9 cellular contexts compared by ENCODE assay signal in genomic region chr20:4083103-4083864, GRCh38.
A peak's percentile ranks its signal among the peaks of the same experiment; 100 is the strongest.
DNase-seq lines count a peak whose midpoint lies in the region; ATAC-seq and TF ChIP-seq lines count a peak whose summit lies in the region.
"Had no signal": no experiment of that assay in that cellular context is flagged by ENCODE, and none has a peak within 500 bp of the region (broad histone marks: within the 10 kb centered on the region; RNA-seq: fewer than 3 reads in every experiment).

No MANE protein-coding gene starts in this region.

- H3K9ac ChIP-seq in fibroblast of lung (ENCODE audit: insufficient read depth, low read length) = no peak overlapping the region

- H3K27me3 ChIP-seq in fibroblast of lung (ENCODE audit: control insufficient read depth, insufficient read depth, low read length) = no peaks in the 10 kb centered on the region
- no peaks in the 10 kb centered on the region for H3K27me3 ChIP-seq in sigmoid colon

- TF ChIP-seq EP300 in sigmoid colon (IDR thresholded peaks at IDR 0.05) = no peak

- DNase-seq in HFFc6 = no peak
- DNase-seq in fibroblast of lung (ENCODE audit: low read depth in 2 of 2) = no peak
- DNase-seq in sigmoid colon = peak; percentile 79
- no peak for DNase-seq in GM03348 (ENCODE audit: low spot score)
- no peak for DNase-seq in Ammon's horn (ENCODE audit: low spot score)
- DNase-seq: NCI-H510A treated with DMSO at 0.1 percent for 48 hours had no signal

- TF ChIP-seq CTCF in HFFc6 (IDR thresholded peaks at IDR 0.05) (no peak), fibroblast of lung (conservative IDR thresholded peaks at IDR 0.05 in 1 of 2, IDR thresholded peaks at IDR 0.05 in 1 of 2; ENCODE audit: low read depth in 1 of 2, low read length in 2 of 2) (no peak), sigmoid colon (IDR thresholded peaks at IDR 0.05) (no peak)

- peak overlapping the region; percentile 69 for H3K27ac ChIP-seq in fibroblast of lung (ENCODE audit: insufficient read depth, low read length)
- H3K27ac ChIP-seq in sigmoid colon = peak overlapping the region in 1 of 4 donors; percentile 21

- peaks cover 4% of the 10 kb centered on the region; the same call in 1 of the 2 replicates for H3K9me3 Mint-ChIP-seq in HFFc6

- H2AFZ ChIP-seq in fibroblast of lung (ENCODE audit: low read length) = no peak overlapping the region

- H3K27me3 Mint-ChIP-seq in HFFc6 (ENCODE audit: insufficient read depth) = no peaks in the 10 kb centered on the region

- ATAC-seq in SK-N-SH treated with all-trans-retinoic acid at 6 μM for 48 hours (peak; percentile 12), HG02884 (IDR thresholded peaks at IDR 0.05; ENCODE audit: unreplicated experiment) (no peak), GM19035 (IDR thresholded peaks at IDR 0.05; ENCODE audit: unreplicated experiment) (no peak)

- no peaks in the 10 kb centered on the region for H3K9me3 ChIP-seq in fibroblast of lung (ENCODE audit: control insufficient read depth, insufficient read depth, low read depth, low read length)
- no peaks in the 10 kb centered on the region for H3K9me3 ChIP-seq in sigmoid colon

- H3K4me3 Mint-ChIP-seq in HFFc6 = no peak overlapping the region; the same call in 1 of the 2 replicates

- intact Hi-C loops in sigmoid colon (cut with DNase I) = loop anchor here (10.0 kb wide), 3 partner anchors 148 to 328 kb away; partner anchors contain the start of gene MAVS

- H3K4me3 ChIP-seq in fibroblast of lung (replicated peaks in 1 of 4; ENCODE audit: control extremely low read depth in 1 of 4, insufficient read depth in 1 of 4, low read depth in 3 of 4, low read length in 4 of 4) (no peak overlapping the region), sigmoid colon (no peak overlapping the region)

- peak overlapping the region; percentile 61 for H3K27ac Mint-ChIP-seq in HFFc6

- no peaks in the 10 kb centered on the region for H4K20me1 ChIP-seq in fibroblast of lung (ENCODE audit: control insufficient read depth, extremely low read depth, insufficient read depth, low read length)

- peaks cover 59% of the 10 kb centered on the region for H3K4me1 Mint-ChIP-seq in HFFc6 (ENCODE audit: low read depth)

- peaks cover 5% of the 10 kb centered on the region; the same call in 1 of the 2 replicates for H3K36me3 Mint-ChIP-seq in HFFc6 (ENCODE audit: low read depth)

- no peak for TF ChIP-seq POLR2A in sigmoid colon (IDR thresholded peaks at IDR 0.05)

- H3K79me2 ChIP-seq in fibroblast of lung (ENCODE audit: control insufficient read depth, insufficient read depth, low read length) = no peaks in the 10 kb centered on the region

- H3K4me1 ChIP-seq in fibroblast of lung (ENCODE audit: control insufficient read depth, extremely low read depth, insufficient read depth, low read length) = peaks cover 21% of the 10 kb centered on the region
- peaks cover 0 to 16% (median 13%) of the 10 kb centered on the region in 4 donors for H3K4me1 ChIP-seq in sigmoid colon

- 31 to 64% methylated on average over 6 to 7 of the region's 10 CpGs for WGBS in sigmoid colon, 2 donors

- H3K4me2 ChIP-seq in fibroblast of lung (ENCODE audit: extremely low read depth, insufficient read depth, low read length) = peak overlapping the region; percentile 58

- H3K36me3 ChIP-seq in fibroblast of lung (ENCODE audit: control insufficient read depth, insufficient read depth, low read length) (no peaks in the 10 kb centered on the region), sigmoid colon (no peaks in the 10 kb centered on the region)

TF ChIP-seq in SK-N-SH treated with all-trans-retinoic acid at 6 μM for 48 hours, 23 proteins besides CTCF, POLR2A, EP300 and RAD21 (continues in another document):
- TF ChIP-seq CREB5 (CRISPR knock-in tag; IDR thresholded peaks at IDR 0.05; ENCODE audit: low read depth) = no peak
- TF ChIP-seq CSDC2 (CRISPR knock-in tag; IDR thresholded peaks at IDR 0.05) = no peak
- TF ChIP-seq TCF4 (CRISPR knock-in tag; IDR thresholded peaks at IDR 0.05; ENCODE audit: borderline replicate concordance) = no peak
- no peak for TF ChIP-seq ZNF565 (CRISPR knock-in tag; conservative IDR thresholded peaks at IDR 0.05; ENCODE audit: low read depth)
- no peak for TF ChIP-seq ZFP3 (CRISPR knock-in tag; IDR thresholded peaks at IDR 0.05)
- TF ChIP-seq, protein P1, sequence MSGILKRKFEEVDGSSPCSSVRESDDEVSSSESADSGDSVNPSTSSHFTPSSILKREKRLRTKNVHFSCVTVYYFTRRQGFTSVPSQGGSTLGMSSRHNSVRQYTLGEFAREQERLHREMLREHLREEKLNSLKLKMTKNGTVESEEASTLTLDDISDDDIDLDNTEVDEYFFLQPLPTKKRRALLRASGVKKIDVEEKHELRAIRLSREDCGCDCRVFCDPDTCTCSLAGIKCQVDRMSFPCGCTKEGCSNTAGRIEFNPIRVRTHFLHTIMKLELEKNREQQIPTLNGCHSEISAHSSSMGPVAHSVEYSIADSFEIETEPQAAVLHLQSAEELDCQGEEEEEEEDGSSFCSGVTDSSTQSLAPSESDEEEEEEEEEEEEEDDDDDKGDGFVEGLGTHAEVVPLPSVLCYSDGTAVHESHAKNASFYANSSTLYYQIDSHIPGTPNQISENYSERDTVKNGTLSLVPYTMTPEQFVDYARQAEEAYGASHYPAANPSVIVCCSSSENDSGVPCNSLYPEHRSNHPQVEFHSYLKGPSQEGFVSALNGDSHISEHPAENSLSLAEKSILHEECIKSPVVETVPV (CRISPR knock-in tag; IDR thresholded peaks at IDR 0.05) = no peak
- no peak for TF ChIP-seq OSR1 (CRISPR knock-in tag; IDR thresholded peaks at IDR 0.05)
- TF ChIP-seq, protein P2, sequence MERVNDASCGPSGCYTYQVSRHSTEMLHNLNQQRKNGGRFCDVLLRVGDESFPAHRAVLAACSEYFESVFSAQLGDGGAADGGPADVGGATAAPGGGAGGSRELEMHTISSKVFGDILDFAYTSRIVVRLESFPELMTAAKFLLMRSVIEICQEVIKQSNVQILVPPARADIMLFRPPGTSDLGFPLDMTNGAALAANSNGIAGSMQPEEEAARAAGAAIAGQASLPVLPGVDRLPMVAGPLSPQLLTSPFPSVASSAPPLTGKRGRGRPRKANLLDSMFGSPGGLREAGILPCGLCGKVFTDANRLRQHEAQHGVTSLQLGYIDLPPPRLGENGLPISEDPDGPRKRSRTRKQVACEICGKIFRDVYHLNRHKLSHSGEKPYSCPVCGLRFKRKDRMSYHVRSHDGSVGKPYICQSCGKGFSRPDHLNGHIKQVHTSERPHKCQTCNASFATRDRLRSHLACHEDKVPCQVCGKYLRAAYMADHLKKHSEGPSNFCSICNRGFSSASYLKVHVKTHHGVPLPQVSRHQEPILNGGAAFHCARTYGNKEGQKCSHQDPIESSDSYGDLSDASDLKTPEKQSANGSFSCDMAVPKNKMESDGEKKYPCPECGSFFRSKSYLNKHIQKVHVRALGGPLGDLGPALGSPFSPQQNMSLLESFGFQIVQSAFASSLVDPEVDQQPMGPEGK (CRISPR knock-in tag; IDR thresholded peaks at IDR 0.05; ENCODE audit: borderline replicate concordance) = no peak
- TF ChIP-seq, protein P3, sequence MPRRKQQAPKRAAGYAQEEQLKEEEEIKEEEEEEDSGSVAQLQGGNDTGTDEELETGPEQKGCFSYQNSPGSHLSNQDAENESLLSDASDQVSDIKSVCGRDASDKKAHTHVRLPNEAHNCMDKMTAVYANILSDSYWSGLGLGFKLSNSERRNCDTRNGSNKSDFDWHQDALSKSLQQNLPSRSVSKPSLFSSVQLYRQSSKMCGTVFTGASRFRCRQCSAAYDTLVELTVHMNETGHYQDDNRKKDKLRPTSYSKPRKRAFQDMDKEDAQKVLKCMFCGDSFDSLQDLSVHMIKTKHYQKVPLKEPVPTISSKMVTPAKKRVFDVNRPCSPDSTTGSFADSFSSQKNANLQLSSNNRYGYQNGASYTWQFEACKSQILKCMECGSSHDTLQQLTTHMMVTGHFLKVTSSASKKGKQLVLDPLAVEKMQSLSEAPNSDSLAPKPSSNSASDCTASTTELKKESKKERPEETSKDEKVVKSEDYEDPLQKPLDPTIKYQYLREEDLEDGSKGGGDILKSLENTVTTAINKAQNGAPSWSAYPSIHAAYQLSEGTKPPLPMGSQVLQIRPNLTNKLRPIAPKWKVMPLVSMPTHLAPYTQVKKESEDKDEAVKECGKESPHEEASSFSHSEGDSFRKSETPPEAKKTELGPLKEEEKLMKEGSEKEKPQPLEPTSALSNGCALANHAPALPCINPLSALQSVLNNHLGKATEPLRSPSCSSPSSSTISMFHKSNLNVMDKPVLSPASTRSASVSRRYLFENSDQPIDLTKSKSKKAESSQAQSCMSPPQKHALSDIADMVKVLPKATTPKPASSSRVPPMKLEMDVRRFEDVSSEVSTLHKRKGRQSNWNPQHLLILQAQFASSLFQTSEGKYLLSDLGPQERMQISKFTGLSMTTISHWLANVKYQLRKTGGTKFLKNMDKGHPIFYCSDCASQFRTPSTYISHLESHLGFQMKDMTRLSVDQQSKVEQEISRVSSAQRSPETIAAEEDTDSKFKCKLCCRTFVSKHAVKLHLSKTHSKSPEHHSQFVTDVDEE (CRISPR knock-in tag; IDR thresholded peaks at IDR 0.05) = no peak
- no peak for TF ChIP-seq ZNF70 (CRISPR knock-in tag; IDR thresholded peaks at IDR 0.05)
- no peak for TF ChIP-seq ZC3H10 (CRISPR knock-in tag; IDR thresholded peaks at IDR 0.05)
- no peak for TF ChIP-seq SNAI2 (CRISPR knock-in tag; IDR thresholded peaks at IDR 0.05)
- no peak for TF ChIP-seq ARNTL (CRISPR knock-in tag; IDR thresholded peaks at IDR 0.05; ENCODE audit: borderline replicate concordance, low read depth)
- no peak for TF ChIP-seq RARB (CRISPR knock-in tag; IDR thresholded peaks at IDR 0.05)
- no peak for TF ChIP-seq PPARA (CRISPR knock-in tag; IDR thresholded peaks at IDR 0.05; ENCODE audit: borderline replicate concordance)
- no peak for TF ChIP-seq ESRRG (CRISPR knock-in tag; IDR thresholded peaks at IDR 0.05)
- no peak for TF ChIP-seq ZNF8 (CRISPR knock-in tag; IDR thresholded peaks at IDR 0.05)
- TF ChIP-seq BACH2 (CRISPR knock-in tag; IDR thresholded peaks at IDR 0.05; ENCODE audit: borderline replicate concordance) = no peak
- TF ChIP-seq ISL1 (CRISPR knock-in tag; IDR thresholded peaks at IDR 0.05) = no peak
